Comparison of ENCODE assay signal across 2 cellular contexts in genomic region chr1:205678286-205679111, GRCh38.
TF ChIP-seq lines count a peak whose summit lies in the region.

No MANE protein-coding gene starts in this region.

TF ChIP-seq in SK-N-SH, 30 proteins besides CTCF, POLR2A, EP300 and RAD21 (continued from another document):
- no peak for TF ChIP-seq REST (IDR thresholded peaks at IDR 0.05; ENCODE audit: low read depth, low read length)
- no peak for TF ChIP-seq FOXM1 (IDR thresholded peaks at IDR 0.05; ENCODE audit: low read depth)
- TF ChIP-seq FOSL2 (IDR thresholded peaks at IDR 0.05; ENCODE audit: borderline replicate concordance, low read depth), result no peak
- no peak for TF ChIP-seq ZBTB33 (IDR thresholded peaks at IDR 0.05; ENCODE audit: borderline replicate concordance, low read depth)
- no peak for TF ChIP-seq RXRA (IDR thresholded peaks at IDR 0.05; ENCODE audit: borderline replicate concordance, low read depth)
- no peak for TF ChIP-seq POLR2AphosphoS5 (IDR thresholded peaks at IDR 0.05; ENCODE audit: low read depth, low read length)
- no peak for TF ChIP-seq TAF1 (IDR thresholded peaks at IDR 0.05; ENCODE audit: borderline replicate concordance, low read depth, low read length)
- TF ChIP-seq USF1 (IDR thresholded peaks at IDR 0.05; ENCODE audit: borderline replicate concordance, low read depth), result no peak
- TF ChIP-seq YY1 (IDR thresholded peaks at IDR 0.05; ENCODE audit: low read depth), result no peak
- TF ChIP-seq IRF3 (IDR thresholded peaks at IDR 0.05; ENCODE audit: low read depth, low read length), result no peak
- TF ChIP-seq JUND (IDR thresholded peaks at IDR 0.05), result no peak
- TF ChIP-seq SMC3 (IDR thresholded peaks at IDR 0.05; ENCODE audit: low read depth, low read length), result no peak
- TF ChIP-seq SIN3A (IDR thresholded peaks at IDR 0.05; ENCODE audit: borderline replicate concordance, low read depth, low read length), result no peak
- TF ChIP-seq GATA2 (CRISPR knock-in tag; IDR thresholded peaks at IDR 0.05), result no peak
- no peak for TF ChIP-seq NRF1 (IDR thresholded peaks at IDR 0.05; ENCODE audit: low read depth, low read length)

TF ChIP-seq in SK-N-SH treated with all-trans-retinoic acid at 6 μM for 48 hours, 23 proteins besides CTCF, POLR2A, EP300 and RAD21 (continued from another document):
- TF ChIP-seq CSRNP3 (CRISPR knock-in tag; IDR thresholded peaks at IDR 0.05), result no peak
- TF ChIP-seq ZNF565 (CRISPR knock-in tag; conservative IDR thresholded peaks at IDR 0.05; ENCODE audit: low read depth), result no peak
- TF ChIP-seq ESRRG (CRISPR knock-in tag; IDR thresholded peaks at IDR 0.05), result no peak
- TF ChIP-seq ZNF70 (CRISPR knock-in tag; IDR thresholded peaks at IDR 0.05), result no peak
- no peak for TF ChIP-seq CSDC2 (CRISPR knock-in tag; IDR thresholded peaks at IDR 0.05)
TF ChIP-seq in SK-N-SH treated with all-trans-retinoic acid at 6 μM for 48 hours: peak in this region for 0.
